In genomic region chr17:39607057-39607850, GRCh38 we compare ENCODE assay signal across 14 cellular contexts. TPM values are rescaled to one million over a fixed set of nuclear protein-coding genes. Genes with fewer than 3 reads are reported as not detected.
DNase-seq lines count a peak whose midpoint lies in the region; ATAC-seq and TF ChIP-seq lines count a peak whose summit lies in the region.
"Had no signal": no experiment of that assay in that cellular context is flagged by ENCODE, and none has a peak within 500 bp of the region (broad histone marks: within the 10 kb centered on the region; RNA-seq: fewer than 3 reads in every experiment).

No MANE protein-coding gene starts in this region.

- peaks cover 50% of the 10 kb centered on the region for H3K27me3 ChIP-seq in PC-3 (ENCODE audit: low read length)
- H3K27me3 ChIP-seq in esophagus muscularis mucosa = peaks cover 3 to 99% (median 64%) of the 10 kb centered on the region in 4 donors
- peaks cover 33% of the 10 kb centered on the region for H3K27me3 ChIP-seq in prostate gland (replicated peaks; ENCODE audit: insufficient read depth)
- H3K27me3 ChIP-seq in Peyer's patch = peaks cover 9 to 66% of the 10 kb centered on the region in 2 donors

- POLR2A ChIA-PET in PC-3 (lab: Charles Lee; ENCODE audit: unreplicated experiment) = no interaction called here

- H3K4me3 ChIP-seq in PC-3 (ENCODE audit: low read length) = peak overlapping the region; percentile 54
- H3K4me3 ChIP-seq in esophagus muscularis mucosa = peak overlapping the region; percentile 27 to 42 (median 32)
- peak overlapping the region; percentile 3 to 8 for H3K4me3 ChIP-seq in prostate gland
- no peak overlapping the region for H3K4me3 ChIP-seq in Peyer's patch
- H3K4me3 ChIP-seq: lung had no signal

- H4K20me1 ChIP-seq in PC-3 (ENCODE audit: low read length) = no peaks in the 10 kb centered on the region

- no peak overlapping the region for H3K9ac ChIP-seq in PC-3 (ENCODE audit: low read length)

- TF ChIP-seq POLR2A in esophagus muscularis mucosa (IDR thresholded peaks at IDR 0.05; ENCODE audit: low read depth) = no peak
- TF ChIP-seq POLR2A in prostate gland (IDR thresholded peaks at IDR 0.05) = no peak
- TF ChIP-seq POLR2A in Peyer's patch (IDR thresholded peaks at IDR 0.05) = no peak

- H3K4me1 ChIP-seq in PC-3 (ENCODE audit: insufficient read depth, low read length) (no peaks in the 10 kb centered on the region; the same call in 1 of the 2 replicates), esophagus muscularis mucosa (peaks cover 30 to 50% (median 42%) of the 10 kb centered on the region in 4 donors), prostate gland (replicated peaks) (peaks cover 17% of the 10 kb centered on the region), Peyer's patch (peaks cover 0 to 34% (median 24%) of the 10 kb centered on the region in 4 donors)

- no peaks in the 10 kb centered on the region for H3K79me2 ChIP-seq in PC-3 (ENCODE audit: low read length)

- no TSS peak for BruUV-seq in PC-3 (replicated peaks; lab: Mats Ljungman, UMichigan)

- no peak for TF ChIP-seq EP300 in esophagus muscularis mucosa (IDR thresholded peaks at IDR 0.05)

- H3K9me2 ChIP-seq in PC-3 (replicated peaks; ENCODE audit: low read length) = no peaks in the 10 kb centered on the region

- no peaks in the 10 kb centered on the region for H3F3A ChIP-seq in PC-3 (ENCODE audit: low read length, unreplicated experiment)

- WGBS in esophagus muscularis mucosa = under 1% methylated on average over 26 of the region's 40 CpGs
- under 1% methylated on average over 29 of the region's 40 CpGs for whole genome bisulfite sequencing in prostate gland

- H2AFZ ChIP-seq in PC-3 (ENCODE audit: low read length) = no peak overlapping the region

- H3K27ac ChIP-seq in PC-3 (ENCODE audit: low read length) (no peak overlapping the region), esophagus muscularis mucosa (replicated peaks in 1 of 4) (no peak overlapping the region), prostate gland (no peak overlapping the region), Peyer's patch (no peak overlapping the region)

- H3K9me3 ChIP-seq in PC-3 (ENCODE audit: low read length) (no peaks in the 10 kb centered on the region), esophagus muscularis mucosa (no peaks in the 10 kb centered on the region), prostate gland (no peaks in the 10 kb centered on the region), Peyer's patch (no peaks in the 10 kb centered on the region)

- no peak for ATAC-seq in PC-3

- peak overlapping the region; percentile 69 for H3K4me2 ChIP-seq in PC-3 (ENCODE audit: low read length)

- TF ChIP-seq CTCF in PC-3 (conservative IDR thresholded peaks at IDR 0.05; ENCODE audit: low read depth, low read length) = no peak
- no peak for TF ChIP-seq CTCF in esophagus muscularis mucosa (IDR thresholded peaks at IDR 0.05)
- no peak for TF ChIP-seq CTCF in prostate gland (IDR thresholded peaks at IDR 0.05)
- TF ChIP-seq CTCF in Peyer's patch (IDR thresholded peaks at IDR 0.05) = no peak

- DNase-seq in NCI-H524 (lab: John Stamatoyannopoulos, UW) (peak; percentile 52 to 61), NCI-H524 treated with DMSO at 0.1 percent for 48 hours (lab: John Stamatoyannopoulos, UW) (no peak), PC-3 (no peak), esophagus muscularis mucosa (ENCODE audit: extremely low spot score) (no peak), prostate gland (ENCODE audit: low spot score) (no peak), T-helper 1 cell (no peak), COR-L47 (lab: John Stamatoyannopoulos, UW) (no peak), Peyer's patch (no peak)
- DNase-seq: erythroblast, hippocampal formation, MM.1S, small intestine had no signal

- CTCF ChIA-PET in PC-3 (lab: Charles Lee) = no interaction called here

- intact Hi-C loops in PC-3 (cut with micrococcal nuclease) = no loop called here
- intact Hi-C loops in esophagus muscularis mucosa (cut with DNase I) = no loop called here
- intact Hi-C loops in prostate gland (cut with DNase I) = no loop called here

- no peaks in the 10 kb centered on the region for H3K36me3 ChIP-seq in PC-3 (ENCODE audit: low read depth, low read length)
- H3K36me3 ChIP-seq in esophagus muscularis mucosa = no peaks in the 10 kb centered on the region
- no peaks in the 10 kb centered on the region for H3K36me3 ChIP-seq in prostate gland
- no peaks in the 10 kb centered on the region for H3K36me3 ChIP-seq in Peyer's patch

RNA-seq across cellular contexts. Expression of gene NEUROD2, which starts 0.5 kb away (rescaled TPM):
- total RNA-seq in PC-3 (2014; rRNA removed) (not detected in 2 replicates), esophagus muscularis mucosa (not detected), prostate gland (under 1 TPM in 1 of 2 donors, not detected in 1; 0.17 TPM), Peyer's patch (not detected)
- total RNA-seq: lung, OCI-LY7 had no signal

RNA-seq across cellular contexts. Expression of gene PPP1R1B, which starts 19.5 kb away (rescaled TPM):
- total RNA-seq in PC-3 (2014; rRNA removed) (2.9 and 3.1 TPM in 2 replicates), esophagus muscularis mucosa (10 to 100 TPM in 2 of 4 donors, 1 to 10 TPM in 2; 4.9 to 14.8 (median 9.8) TPM), prostate gland (100 to 1,000 TPM in 1 of 2 donors, 10 to 100 TPM in 1; 69.0 to 108 TPM), Peyer's patch (100 to 1,000 TPM in 3 of 4 donors, 10 to 100 TPM in 1; 71.8 to 161 (median 125) TPM)
- total RNA-seq: OCI-LY7 had no signal

RNA-seq across cellular contexts. Expression of gene STARD3, which starts 29.7 kb away (rescaled TPM):
- 30.5 and 56.4 TPM in 2 replicates for total RNA-seq in PC-3 (2014; rRNA removed)
- 10 to 100 TPM; 27.5 to 47.3 (median 38.6) TPM for total RNA-seq in esophagus muscularis mucosa
- total RNA-seq in prostate gland = 100 to 1,000 TPM in 1 of 2 donors, 10 to 100 TPM in 1; 52.5 to 202 TPM
- 100 to 1,000 TPM; 102 to 212 (median 145) TPM for total RNA-seq in Peyer's patch

RNA-seq across cellular contexts. Expression of gene TCAP, which starts 57.9 kb away (rescaled TPM):
- total RNA-seq in PC-3 (2014; rRNA removed) (0.12 and 0.51 TPM in 2 replicates), esophagus muscularis mucosa (1 to 10 TPM in 3 of 4 donors, under 1 TPM in 1; 0.99 to 2.1 (median 1.3) TPM), prostate gland (10 to 100 TPM in 1 of 2 donors, 1 to 10 TPM in 1; 4.3 to 44.3 TPM), Peyer's patch (1 to 10 TPM in 2 of 4 donors, under 1 TPM in 1, not detected in 1; 0.53 to 1.9 (median 1.1) TPM)

Comparison
In these comparisons a context has a peak if more than half of its experiments do, and no peak if none do; other contexts are left out.
1. DNase-seq: peak in NCI-H524 (2 of 2); none in NCI-H524 treated with DMSO at 0.1 percent for 48 hours (single experiment), PC-3 (single experiment), esophagus muscularis mucosa (single experiment), prostate gland (single experiment), T-helper 1 cell (0 of 5), COR-L47 (single experiment) and Peyer's patch (0 of 3).
2. H3K4me3 ChIP-seq: peak in PC-3 (single experiment), esophagus muscularis mucosa (4 of 4) and prostate gland (2 of 2); none in Peyer's patch (0 of 4).
3. RNA of gene PPP1R1B, which starts 19.5 kb away (total RNA-seq): 71.8 to 161 TPM in Peyer's patch and 69.0 to 108 TPM in prostate gland; 4.9 to 14.8 TPM in esophagus muscularis mucosa and 2.9 to 3.1 TPM in PC-3; every median in the first group is over 4 times any median in the second.